1 cellular context compared by ENCODE assay signal in the genomic region with DNA sequence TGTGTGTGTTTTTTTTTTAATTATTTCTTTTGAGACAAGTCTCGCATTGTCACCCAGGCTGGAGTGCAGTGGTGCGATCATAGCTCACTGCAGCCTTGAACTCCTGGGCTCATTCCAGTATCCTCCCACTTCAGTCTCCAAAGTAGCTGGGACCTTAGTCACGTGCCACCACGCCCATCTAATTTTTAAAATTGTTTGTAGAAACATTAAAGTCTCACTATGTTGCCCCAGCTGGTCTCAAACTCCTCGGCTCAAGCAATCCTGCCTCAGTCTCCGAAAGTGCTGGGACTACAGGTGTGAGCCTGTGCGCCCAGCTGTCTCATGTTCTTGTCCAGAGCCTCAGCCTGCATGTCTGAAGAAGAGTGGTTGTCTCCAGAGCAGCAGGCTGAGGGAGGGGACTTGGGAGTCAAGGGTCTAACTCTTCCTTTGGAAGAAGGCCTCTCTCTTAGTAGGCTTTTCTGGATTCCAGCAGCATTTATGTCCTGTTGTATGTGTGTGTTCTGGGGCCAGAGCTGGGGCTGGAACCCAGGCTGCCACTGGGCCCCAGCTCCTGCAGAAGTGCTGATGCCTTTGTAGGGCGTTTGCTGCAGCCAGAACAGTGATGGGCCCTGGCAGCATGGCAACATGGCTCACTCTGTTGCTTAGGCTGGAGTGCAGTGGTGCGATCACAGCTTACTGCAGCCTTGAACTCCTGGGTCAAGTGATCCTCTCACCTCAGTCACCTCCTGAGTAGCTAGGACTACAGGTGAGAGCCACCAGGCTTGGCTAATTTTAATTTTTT.
A peak's percentile ranks its signal among the peaks of the same experiment; 100 is the strongest.
TF ChIP-seq lines count a peak whose summit lies in the region.

No MANE protein-coding gene starts in this region.

TF ChIP-seq in HepG2, 621 proteins besides CTCF, POLR2A, EP300 and RAD21 (continued from another document and continues in another):
- TF ChIP-seq, protein P1, sequence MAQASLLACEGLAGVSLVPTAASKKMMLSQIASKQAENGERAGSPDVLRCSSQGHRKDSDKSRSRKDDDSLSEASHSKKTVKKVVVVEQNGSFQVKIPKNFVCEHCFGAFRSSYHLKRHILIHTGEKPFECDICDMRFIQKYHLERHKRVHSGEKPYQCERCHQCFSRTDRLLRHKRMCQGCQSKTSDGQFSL (CRISPR knock-in tag; IDR thresholded peaks at IDR 0.05), result no peak
- TF ChIP-seq ZNF451 (CRISPR knock-in tag; IDR thresholded peaks at IDR 0.05) (no peak), ZSCAN20 (CRISPR knock-in tag; IDR thresholded peaks at IDR 0.05; ENCODE audit: borderline replicate concordance) (no peak), DNMT3B (CRISPR knock-in tag; conservative IDR thresholded peaks at IDR 0.05) (no peak), ZNF788 (CRISPR knock-in tag; IDR thresholded peaks at IDR 0.05; ENCODE audit: borderline replicate concordance) (no peak; the same call in 1 of the 2 replicates), ZNF775 (CRISPR knock-in tag; IDR thresholded peaks at IDR 0.05; ENCODE audit: borderline replicate concordance) (no peak), ZFP91 (CRISPR knock-in tag; IDR thresholded peaks at IDR 0.05; ENCODE audit: borderline replicate concordance) (no peak), ZNF589 (CRISPR knock-in tag; conservative IDR thresholded peaks at IDR 0.05) (no peak), ZNF101 (CRISPR knock-in tag; IDR thresholded peaks at IDR 0.05; ENCODE audit: borderline replicate concordance, low read depth) (no peak), ZNF614 (CRISPR knock-in tag; IDR thresholded peaks at IDR 0.05; ENCODE audit: borderline replicate concordance) (peak; percentile 22; the same call in 1 of the 2 replicates), ZNF503 (CRISPR knock-in tag; IDR thresholded peaks at IDR 0.05) (no peak), MAX (IDR thresholded peaks at IDR 0.05) (no peak), RAD51 (IDR thresholded peaks at IDR 0.05; ENCODE audit: borderline replicate concordance) (peak; percentile 40; the same call in 1 of the 2 replicates), ZNF562 (CRISPR knock-in tag; IDR thresholded peaks at IDR 0.05; ENCODE audit: borderline replicate concordance) (no peak), ZNF687 (CRISPR knock-in tag; IDR thresholded peaks at IDR 0.05) (peak; percentile 47), ZNF704 (CRISPR knock-in tag; IDR thresholded peaks at IDR 0.05; ENCODE audit: borderline replicate concordance) (no peak), TRIM24 (CRISPR knock-in tag; IDR thresholded peaks at IDR 0.05) (no peak), ZNF264 (CRISPR knock-in tag; IDR thresholded peaks at IDR 0.05) (no peak), KDM3A (CRISPR knock-in tag; IDR thresholded peaks at IDR 0.05; ENCODE audit: low read depth) (no peak), MAFF (IDR thresholded peaks at IDR 0.05; ENCODE audit: low read depth, low read length) (no peak), ZNF672 (CRISPR knock-in tag; IDR thresholded peaks at IDR 0.05) (no peak), HNF4A (CRISPR knock-in tag; IDR thresholded peaks at IDR 0.05) (peak; percentile 69), MAZ (IDR thresholded peaks at IDR 0.05; ENCODE audit: borderline replicate concordance, low read depth, low read length) (no peak), MAZ (CRISPR knock-in tag; IDR thresholded peaks at IDR 0.05; ENCODE audit: low read depth) (no peak), EZH2 (conservative IDR thresholded peaks at IDR 0.05; ENCODE audit: low read depth, low read length) (no peak)
- TF ChIP-seq, protein P2, sequence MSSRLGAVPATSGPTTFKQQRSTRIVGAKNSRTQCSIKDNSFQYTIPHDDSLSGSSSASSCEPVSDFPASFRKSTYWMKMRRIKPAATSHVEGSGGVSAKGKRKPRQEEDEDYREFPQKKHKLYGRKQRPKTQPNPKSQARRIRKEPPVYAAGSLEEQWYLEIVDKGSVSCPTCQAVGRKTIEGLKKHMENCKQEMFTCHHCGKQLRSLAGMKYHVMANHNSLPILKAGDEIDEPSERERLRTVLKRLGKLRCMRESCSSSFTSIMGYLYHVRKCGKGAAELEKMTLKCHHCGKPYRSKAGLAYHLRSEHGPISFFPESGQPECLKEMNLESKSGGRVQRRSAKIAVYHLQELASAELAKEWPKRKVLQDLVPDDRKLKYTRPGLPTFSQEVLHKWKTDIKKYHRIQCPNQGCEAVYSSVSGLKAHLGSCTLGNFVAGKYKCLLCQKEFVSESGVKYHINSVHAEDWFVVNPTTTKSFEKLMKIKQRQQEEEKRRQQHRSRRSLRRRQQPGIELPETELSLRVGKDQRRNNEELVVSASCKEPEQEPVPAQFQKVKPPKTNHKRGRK (CRISPR knock-in tag; IDR thresholded peaks at IDR 0.05), result no peak
- TF ChIP-seq, protein P3, sequence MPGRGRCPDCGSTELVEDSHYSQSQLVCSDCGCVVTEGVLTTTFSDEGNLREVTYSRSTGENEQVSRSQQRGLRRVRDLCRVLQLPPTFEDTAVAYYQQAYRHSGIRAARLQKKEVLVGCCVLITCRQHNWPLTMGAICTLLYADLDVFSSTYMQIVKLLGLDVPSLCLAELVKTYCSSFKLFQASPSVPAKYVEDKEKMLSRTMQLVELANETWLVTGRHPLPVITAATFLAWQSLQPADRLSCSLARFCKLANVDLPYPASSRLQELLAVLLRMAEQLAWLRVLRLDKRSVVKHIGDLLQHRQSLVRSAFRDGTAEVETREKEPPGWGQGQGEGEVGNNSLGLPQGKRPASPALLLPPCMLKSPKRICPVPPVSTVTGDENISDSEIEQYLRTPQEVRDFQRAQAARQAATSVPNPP (CRISPR knock-in tag; IDR thresholded peaks at IDR 0.05), result no peak
- TF ChIP-seq, protein P4, sequence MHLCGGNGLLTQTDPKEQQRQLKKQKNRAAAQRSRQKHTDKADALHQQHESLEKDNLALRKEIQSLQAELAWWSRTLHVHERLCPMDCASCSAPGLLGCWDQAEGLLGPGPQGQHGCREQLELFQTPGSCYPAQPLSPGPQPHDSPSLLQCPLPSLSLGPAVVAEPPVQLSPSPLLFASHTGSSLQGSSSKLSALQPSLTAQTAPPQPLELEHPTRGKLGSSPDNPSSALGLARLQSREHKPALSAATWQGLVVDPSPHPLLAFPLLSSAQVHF (CRISPR knock-in tag; IDR thresholded peaks at IDR 0.05), result no peak
- TF ChIP-seq, protein P5, sequence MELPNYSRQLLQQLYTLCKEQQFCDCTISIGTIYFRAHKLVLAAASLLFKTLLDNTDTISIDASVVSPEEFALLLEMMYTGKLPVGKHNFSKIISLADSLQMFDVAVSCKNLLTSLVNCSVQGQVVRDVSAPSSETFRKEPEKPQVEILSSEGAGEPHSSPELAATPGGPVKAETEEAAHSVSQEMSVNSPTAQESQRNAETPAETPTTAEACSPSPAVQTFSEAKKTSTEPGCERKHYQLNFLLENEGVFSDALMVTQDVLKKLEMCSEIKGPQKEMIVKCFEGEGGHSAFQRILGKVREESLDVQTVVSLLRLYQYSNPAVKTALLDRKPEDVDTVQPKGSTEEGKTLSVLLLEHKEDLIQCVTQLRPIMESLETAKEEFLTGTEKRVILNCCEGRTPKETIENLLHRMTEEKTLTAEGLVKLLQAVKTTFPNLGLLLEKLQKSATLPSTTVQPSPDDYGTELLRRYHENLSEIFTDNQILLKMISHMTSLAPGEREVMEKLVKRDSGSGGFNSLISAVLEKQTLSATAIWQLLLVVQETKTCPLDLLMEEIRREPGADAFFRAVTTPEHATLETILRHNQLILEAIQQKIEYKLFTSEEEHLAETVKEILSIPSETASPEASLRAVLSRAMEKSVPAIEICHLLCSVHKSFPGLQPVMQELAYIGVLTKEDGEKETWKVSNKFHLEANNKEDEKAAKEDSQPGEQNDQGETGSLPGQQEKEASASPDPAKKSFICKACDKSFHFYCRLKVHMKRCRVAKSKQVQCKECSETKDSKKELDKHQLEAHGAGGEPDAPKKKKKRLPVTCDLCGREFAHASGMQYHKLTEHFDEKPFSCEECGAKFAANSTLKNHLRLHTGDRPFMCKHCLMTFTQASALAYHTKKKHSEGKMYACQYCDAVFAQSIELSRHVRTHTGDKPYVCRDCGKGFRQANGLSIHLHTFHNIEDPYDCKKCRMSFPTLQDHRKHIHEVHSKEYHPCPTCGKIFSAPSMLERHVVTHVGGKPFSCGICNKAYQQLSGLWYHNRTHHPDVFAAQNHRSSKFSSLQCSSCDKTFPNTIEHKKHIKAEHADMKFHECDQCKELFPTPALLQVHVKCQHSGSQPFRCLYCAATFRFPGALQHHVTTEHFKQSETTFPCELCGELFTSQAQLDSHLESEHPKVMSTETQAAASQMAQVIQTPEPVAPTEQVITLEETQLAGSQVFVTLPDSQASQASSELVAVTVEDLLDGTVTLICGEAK (IDR thresholded peaks at IDR 0.05), result no peak
- TF ChIP-seq, protein P5 (CRISPR knock-in tag; IDR thresholded peaks at IDR 0.05), result no peak
